11 cellular contexts compared by ENCODE assay signal in the genomic region with DNA sequence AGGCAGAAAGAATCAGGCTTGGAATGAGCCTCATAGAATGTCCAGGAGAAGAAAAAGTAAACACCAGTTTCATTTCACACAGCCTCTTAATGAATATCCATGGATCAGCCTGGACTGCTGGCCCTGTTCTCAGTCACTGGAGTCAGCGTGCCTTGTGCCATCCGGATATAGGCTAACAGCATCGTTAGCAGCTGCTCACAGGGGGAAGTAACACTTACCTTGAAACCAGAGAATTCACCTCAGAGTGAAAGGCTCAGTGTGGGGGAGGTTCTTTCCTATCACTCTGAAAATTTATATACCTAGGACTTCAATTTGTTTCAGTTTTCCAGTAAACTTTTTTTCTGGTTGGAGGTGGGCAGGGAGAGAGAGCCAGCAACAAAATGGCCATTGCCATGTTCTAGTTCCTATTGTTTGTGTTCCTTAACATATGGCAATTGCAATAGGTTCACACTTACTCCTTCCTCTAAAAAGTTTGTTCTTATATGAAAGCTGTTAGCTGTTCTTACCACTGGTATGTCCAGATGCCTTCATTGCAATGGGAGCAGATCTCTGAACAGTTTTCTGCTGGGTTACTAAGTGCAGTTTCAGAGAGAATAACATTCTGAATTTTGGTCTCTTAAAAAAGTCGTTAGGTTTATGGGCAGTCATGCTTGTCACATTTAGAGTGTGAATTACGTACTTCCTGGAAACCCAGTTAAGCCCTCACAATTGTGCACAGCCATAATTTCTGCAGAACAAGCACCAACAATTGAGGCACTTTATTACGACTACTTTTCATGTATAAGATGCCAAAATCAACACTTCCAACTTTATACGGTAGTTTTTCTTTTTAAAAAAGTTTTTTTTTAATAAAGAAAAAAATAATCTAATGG.
A peak's percentile ranks its signal among the peaks of the same experiment; 100 is the strongest.
DNase-seq lines count a peak whose midpoint lies in the region; ATAC-seq and TF ChIP-seq lines count a peak whose summit lies in the region.
"Had no signal": no experiment of that assay in that cellular context is flagged by ENCODE, and none has a peak within 500 bp of the region (broad histone marks: within the 10 kb centered on the region; RNA-seq: fewer than 3 reads in every experiment).

No MANE protein-coding gene starts in this region.

- CTCF ChIA-PET in activated CD4-positive, alpha-beta T cell treated with anti-CD3 and anti-CD28 coated beads for 36 hours (lab: Charles Lee) = no interaction called here

- no peaks in the 10 kb centered on the region for H3K9me3 Mint-ChIP-seq in activated CD4-positive, alpha-beta T cell treated with anti-CD3 and anti-CD28 coated beads for 36 hours (ENCODE audit: low read depth)
- H3K9me3 Mint-ChIP-seq: CD4-positive, CD25-positive, alpha-beta regulatory T cell had no signal

- H3K4me1 ChIP-seq in cardiac muscle cell (ENCODE audit: low read depth) (peaks cover 40% of the 10 kb centered on the region), heart left ventricle (peaks cover 0 to 11% (median 0%) of the 10 kb centered on the region in 12 donors), aorta (ENCODE audit: control insufficient read depth in 1 of 2, insufficient read depth in 2 of 2, low read length in 2 of 2) (no peaks in the 10 kb centered on the region)
- H3K4me1 ChIP-seq: right lobe of liver had no signal

- H3K36me3 ChIP-seq in cardiac muscle cell (no peaks in the 10 kb centered on the region), heart left ventricle (no peaks in the 10 kb centered on the region), aorta (ENCODE audit: control insufficient read depth in 1 of 2, insufficient read depth in 2 of 2, low read length in 1 of 2) (no peaks in the 10 kb centered on the region)
- H3K36me3 ChIP-seq: right lobe of liver had no signal

- H3K27ac ChIP-seq in cardiac muscle cell (peak overlapping the region; percentile 57), heart left ventricle (peak overlapping the region in 1 of 12 donors; percentile 44), aorta (ENCODE audit: low read depth in 1 of 2, low read length in 2 of 2) (no peak overlapping the region)
- H3K27ac ChIP-seq: right lobe of liver had no signal

- no peak overlapping the region for H3K4me3 Mint-ChIP-seq in activated CD4-positive, alpha-beta T cell treated with anti-CD3 and anti-CD28 coated beads for 36 hours
- H3K4me3 Mint-ChIP-seq: CD4-positive, CD25-positive, alpha-beta regulatory T cell had no signal

- H3K4me1 Mint-ChIP-seq in activated CD4-positive, alpha-beta T cell treated with anti-CD3 and anti-CD28 coated beads for 36 hours = no peaks in the 10 kb centered on the region
- H3K4me1 Mint-ChIP-seq: CD4-positive, CD25-positive, alpha-beta regulatory T cell had no signal

- no peaks in the 10 kb centered on the region for H3K27me3 ChIP-seq in cardiac muscle cell
- no peaks in the 10 kb centered on the region for H3K27me3 ChIP-seq in heart left ventricle
- no peaks in the 10 kb centered on the region for H3K27me3 ChIP-seq in aorta (ENCODE audit: control insufficient read depth in 1 of 2, insufficient read depth in 2 of 2, low read length in 1 of 2)
- H3K27me3 ChIP-seq: right lobe of liver had no signal

- H3K4me3 ChIP-seq in cardiac muscle cell (no peak overlapping the region), heart left ventricle (no peak overlapping the region), aorta (ENCODE audit: low read length in 2 of 2) (no peak overlapping the region)
- H3K4me3 ChIP-seq: right lobe of liver had no signal

- ATAC-seq in heart left ventricle = no peak
- peak; percentile 94 for ATAC-seq in HG03103 (IDR thresholded peaks at IDR 0.05; ENCODE audit: low read depth, unreplicated experiment)
- ATAC-seq in aorta (ENCODE audit: low FRiP score) = peak; percentile 44
- ATAC-seq in left lobe of liver = no peak
- no peak for ATAC-seq in activated CD4-positive, alpha-beta T cell treated with anti-CD3 and anti-CD28 coated beads for 36 hours
- ATAC-seq: Panc1 had no signal

- peaks cover 6% of the 10 kb centered on the region for H3K27me3 Mint-ChIP-seq in activated CD4-positive, alpha-beta T cell treated with anti-CD3 and anti-CD28 coated beads for 36 hours

- intact Hi-C loops in heart left ventricle (cut with DNase I) = no loop called here
- intact Hi-C loops in aorta (cut with DNase I) = no loop called here
- intact Hi-C loops in activated CD4-positive, alpha-beta T cell treated with anti-CD3 and anti-CD28 coated beads for 36 hours (cut with DNase I, micrococcal nuclease) = no loop called here

- TF ChIP-seq CTCF in cardiac muscle cell (IDR thresholded peaks at IDR 0.05; ENCODE audit: low read depth, low read length) = no peak
- no peak for TF ChIP-seq CTCF in heart left ventricle (IDR thresholded peaks at IDR 0.05)

- no peaks in the 10 kb centered on the region for H3K36me3 Mint-ChIP-seq in activated CD4-positive, alpha-beta T cell treated with anti-CD3 and anti-CD28 coated beads for 36 hours (ENCODE audit: low read depth)
- H3K36me3 Mint-ChIP-seq: CD4-positive, CD25-positive, alpha-beta regulatory T cell had no signal

- 46 to 59% (median 50%) methylated on average over 7 of the region's 7 CpGs for WGBS in heart left ventricle, 4 donors
- 25 to 35% methylated on average over 7 of the region's 7 CpGs for WGBS in aorta, 2 donors

- DNase-seq in cardiac muscle cell (ENCODE audit: low read depth in 1 of 2, low spot score in 1 of 2) = peak in 1 of 2 donors; percentile 42
- no peak for DNase-seq in heart left ventricle
- DNase-seq in RPMI8226 = peak; percentile 62
- no peak for DNase-seq in aorta
- DNase-seq in left lobe of liver (ENCODE audit: low spot score) = no peak
- DNase-seq in activated CD4-positive, alpha-beta T cell treated with anti-CD3 and anti-CD28 coated beads for 36 hours = no peak
- DNase-seq in NOMO-1 treated with dmso at 0.1 percent for 144 hours (lab: John Stamatoyannopoulos, UW; ENCODE audit: unreplicated experiment) = no peak
- DNase-seq: CD4-positive, CD25-positive, alpha-beta regulatory T cell; right lobe of liver had no signal

- no peak overlapping the region for H3K27ac Mint-ChIP-seq in activated CD4-positive, alpha-beta T cell treated with anti-CD3 and anti-CD28 coated beads for 36 hours
- H3K27ac Mint-ChIP-seq: CD4-positive, CD25-positive, alpha-beta regulatory T cell had no signal

- H3K9me3 ChIP-seq in cardiac muscle cell (ENCODE audit: low read depth) (no peaks in the 10 kb centered on the region), heart left ventricle (no peaks in the 10 kb centered on the region), aorta (ENCODE audit: control insufficient read depth, low read length) (no peaks in the 10 kb centered on the region)
- H3K9me3 ChIP-seq: right lobe of liver had no signal

- POLR2A ChIA-PET in activated CD4-positive, alpha-beta T cell treated with anti-CD3 and anti-CD28 coated beads for 36 hours (lab: Charles Lee) = no interaction called here

- no peak for TF ChIP-seq POLR2A in heart left ventricle (IDR thresholded peaks at IDR 0.05)

Comparison
In these comparisons a context has a peak if more than half of its experiments do, and no peak if none do; other contexts are left out.
1. ATAC-seq: peak in HG03103 (single experiment) and aorta (single experiment); none in heart left ventricle (0 of 4), left lobe of liver (single experiment) and activated CD4-positive, alpha-beta T cell treated with anti-CD3 and anti-CD28 coated beads for 36 hours (single experiment).